ENCODE assay signal across 1 cellular context in genomic region chr4:73589261-73589847, GRCh38.
TF ChIP-seq lines count a peak whose summit lies in the region.

No MANE protein-coding gene starts in this region.

TF ChIP-seq in GM23338, 12 proteins besides CTCF, POLR2A, EP300 and RAD21 (continued from another document):
- no peak for TF ChIP-seq ZNF462 (CRISPR knock-in tag; IDR thresholded peaks at IDR 0.05)
- TF ChIP-seq EZH2phosphoT487 (IDR thresholded peaks at IDR 0.05; ENCODE audit: unreplicated experiment): no peak
- no peak for TF ChIP-seq EZH2 (IDR thresholded peaks at IDR 0.05; ENCODE audit: low read depth, unreplicated experiment)
